24 cellular contexts compared by ENCODE assay signal in genomic region chr3:65642903-65643302, GRCh38.
A peak's percentile ranks its signal among the peaks of the same experiment; 100 is the strongest.
DNase-seq lines count a peak whose midpoint lies in the region; ATAC-seq, FAIRE-seq and TF ChIP-seq lines count a peak whose summit lies in the region.
"Had no signal": no experiment of that assay in that cellular context is flagged by ENCODE, and none has a peak within 500 bp of the region (broad histone marks: within the 10 kb centered on the region; RNA-seq: fewer than 3 reads in every experiment).

No MANE protein-coding gene starts in this region.

- H3K4me1 Mint-ChIP-seq in activated T-cell treated with anti-CD3 and anti-CD28 coated beads, Interleukin-2, amount 50 U/mL, for 72 hours (ENCODE audit: low read depth): no peaks in the 10 kb centered on the region
- H3K4me1 Mint-ChIP-seq: CD4-positive, CD25-positive, alpha-beta regulatory T cell had no signal

- peaks cover 0 to 12% of the 10 kb centered on the region in 2 donors for H3K9me3 ChIP-seq in right atrium auricular region
- H3K9me3 ChIP-seq in tibial artery: peaks cover 0 to 18% (median 4%) of the 10 kb centered on the region in 3 donors
- H3K9me3 ChIP-seq: BE2C had no signal

- H3K27ac ChIP-seq in right atrium auricular region (peak overlapping the region in 1 of 2 donors; percentile 64), tibial artery (peak overlapping the region; percentile 36 to 63)
- H3K27ac ChIP-seq: HL-60 had no signal

- ATAC-seq in Right ventricle myocardium inferior (peak; percentile 23), left ventricle myocardium superior (peak; percentile 60)
- ATAC-seq in activated T-cell treated with anti-CD3 and anti-CD28 coated beads, Interleukin-2, amount 50 U/mL, for 72 hours (replicated peaks in 1 of 2): no peak
- ATAC-seq: HCT116 had no signal

- H3K27me3 ChIP-seq in right atrium auricular region (no peaks in the 10 kb centered on the region), tibial artery (no peaks in the 10 kb centered on the region)
- H3K27me3 ChIP-seq: BE2C had no signal

- DNase-seq in Right ventricle myocardium inferior (ENCODE audit: missing footprints): no peak
- no peak for DNase-seq in right atrium auricular region (ENCODE audit: low spot score)
- peak; percentile 18 for DNase-seq in cerebellum (ENCODE audit: low spot score)
- no peak for DNase-seq in left ventricle myocardium superior
- DNase-seq in tibial artery: no peak
- no peak for DNase-seq in stimulated activated CD4-positive, alpha-beta T cell treated with anti-CD3 and anti-CD28 coated beads, Interleukin-1b, Interleukin-23, amount 100 ng/mL, for 48 hours
- no peak for DNase-seq in activated T-cell treated with anti-CD3 and anti-CD28 coated beads, Interleukin-2, amount 50 U/mL, for 72 hours
- DNase-seq in HTR-8/SVneo (ENCODE audit: insufficient read length, low spot score): no peak
- DNase-seq: 8988T; BE2C; CD4-positive, CD25-positive, alpha-beta regulatory T cell; COR-L47; DMS153; GF-D8; GOT3; MM.1S; NCI-H1105; NCI-H2081; NCI-H510A; NCI-H748 treated with DMSO at 0.1 percent for 48 hours; SIG-M5 had no signal

- no peak overlapping the region for H3K27ac Mint-ChIP-seq in activated T-cell treated with anti-CD3 and anti-CD28 coated beads, Interleukin-2, amount 50 U/mL, for 72 hours
- H3K27ac Mint-ChIP-seq: CD4-positive, CD25-positive, alpha-beta regulatory T cell had no signal

- no peak overlapping the region for H3K4me3 Mint-ChIP-seq in activated T-cell treated with anti-CD3 and anti-CD28 coated beads, Interleukin-2, amount 50 U/mL, for 72 hours
- H3K4me3 Mint-ChIP-seq: CD4-positive, CD25-positive, alpha-beta regulatory T cell had no signal

- H3K4me1 ChIP-seq in right atrium auricular region (peaks cover 0 to 28% of the 10 kb centered on the region in 2 donors), tibial artery (peaks cover 0 to 55% (median 22%) of the 10 kb centered on the region in 4 donors)
- H3K4me1 ChIP-seq: BE2C had no signal

- H3K4me3 ChIP-seq in right atrium auricular region (no peak overlapping the region), tibial artery (no peak overlapping the region)

- peaks cover 0 to 1% of the 10 kb centered on the region in 2 donors for H3K36me3 Mint-ChIP-seq in activated T-cell treated with anti-CD3 and anti-CD28 coated beads, Interleukin-2, amount 50 U/mL, for 72 hours (ENCODE audit: insufficient read depth in 2 of 2)
- H3K36me3 Mint-ChIP-seq: CD4-positive, CD25-positive, alpha-beta regulatory T cell had no signal

- no peaks in the 10 kb centered on the region for H3K27me3 Mint-ChIP-seq in activated T-cell treated with anti-CD3 and anti-CD28 coated beads, Interleukin-2, amount 50 U/mL, for 72 hours (ENCODE audit: low read depth)
- H3K27me3 Mint-ChIP-seq: CD4-positive, CD25-positive, alpha-beta regulatory T cell had no signal

- H3K36me3 ChIP-seq in right atrium auricular region (no peaks in the 10 kb centered on the region), tibial artery (no peaks in the 10 kb centered on the region)
- H3K36me3 ChIP-seq: BE2C had no signal

- TF ChIP-seq CTCF in right atrium auricular region (IDR thresholded peaks at IDR 0.05) (no peak), tibial artery (IDR thresholded peaks at IDR 0.05) (no peak)

- intact Hi-C loops in Right ventricle myocardium inferior (cut with DNase I): no loop called here
- intact Hi-C loops in left ventricle myocardium superior (cut with micrococcal nuclease): no loop called here
- intact Hi-C loops in tibial artery (cut with DNase I; ENCODE audit: low total_unique reads): no loop called here

- peaks cover 4 to 6% of the 10 kb centered on the region in 2 donors for H3K9me3 Mint-ChIP-seq in activated T-cell treated with anti-CD3 and anti-CD28 coated beads, Interleukin-2, amount 50 U/mL, for 72 hours

- no peak for FAIRE-seq in HTR-8/SVneo (lab: Jason Lieb, UNC)
- FAIRE-seq: GM19239 had no signal

Comparison
In these comparisons a context has a peak if more than half of its experiments do, and no peak if none do; other contexts are left out.
1. ATAC-seq: peak in Right ventricle myocardium inferior (single experiment) and left ventricle myocardium superior (single experiment); none in activated T-cell treated with anti-CD3 and anti-CD28 coated beads, Interleukin-2, amount 50 U/mL, for 72 hours (0 of 2).